In genomic region chr5:142508630-142509425, GRCh38 we compare ENCODE assay signal across 1 cellular context.
TF ChIP-seq lines count a peak whose summit lies in the region.

No MANE protein-coding gene starts in this region.

TF ChIP-seq in liver, 16 proteins besides CTCF, POLR2A, EP300 and RAD21 (continued from another document):
- no peak for TF ChIP-seq HNF4G (IDR thresholded peaks at IDR 0.05)
- peak; percentile 58 to 74 for TF ChIP-seq GABPA (IDR thresholded peaks at IDR 0.05 in 1 of 2, conservative IDR thresholded peaks at IDR 0.05 in 1 of 2)
- no peak for TF ChIP-seq FOXA2 (IDR thresholded peaks at IDR 0.05)
- peak; percentile 30 for TF ChIP-seq SP1 (IDR thresholded peaks at IDR 0.05)
- TF ChIP-seq MAX (IDR thresholded peaks at IDR 0.05), result no peak
- peak in 1 of 2 donors; percentile 42 for TF ChIP-seq HNF4A (conservative IDR thresholded peaks at IDR 0.05)
- no peak for TF ChIP-seq REST (IDR thresholded peaks at IDR 0.05)
- no peak for TF ChIP-seq EGR1 (IDR thresholded peaks at IDR 0.05; ENCODE audit: low read depth in 2 of 2)
- no peak for TF ChIP-seq FOXA1 (IDR thresholded peaks at IDR 0.05)
- TF ChIP-seq JUND (IDR thresholded peaks at IDR 0.05), result peak in 1 of 2 donors; percentile 11
- no peak for TF ChIP-seq NR2F2 (IDR thresholded peaks at IDR 0.05)
- no peak for TF ChIP-seq YY1 (IDR thresholded peaks at IDR 0.05)
TF ChIP-seq in liver: peak in this region for 5.
